In the genomic region with DNA sequence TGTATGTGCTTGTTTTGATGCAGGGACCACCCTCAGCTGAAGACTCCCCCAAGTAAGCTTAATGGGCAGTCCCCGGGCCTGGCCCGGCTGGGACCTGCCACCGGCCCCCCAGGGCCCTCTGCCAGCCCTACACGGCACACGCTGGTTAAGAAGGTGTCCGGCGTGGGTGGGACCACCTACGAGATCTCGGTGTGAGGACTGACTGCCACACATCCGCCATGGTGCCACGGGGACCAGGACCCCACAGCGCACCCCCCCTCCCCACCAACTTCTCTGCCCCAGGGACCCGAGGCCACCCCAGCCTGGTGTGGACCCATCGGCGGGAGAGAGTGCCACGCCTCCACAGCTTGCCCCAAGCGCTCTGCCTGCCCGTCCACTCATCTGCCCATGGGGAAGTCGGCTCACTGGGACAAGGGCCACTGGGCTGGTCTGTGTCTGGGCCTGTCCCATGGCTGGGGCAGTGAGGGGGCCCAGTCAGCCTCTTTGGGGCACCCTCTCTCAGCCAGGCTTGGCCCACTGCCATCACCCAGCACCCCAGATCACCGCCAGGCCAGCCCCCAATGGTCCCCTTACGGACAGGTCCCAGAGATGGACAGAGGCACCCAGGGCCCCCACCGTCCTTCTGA, we compare ENCODE assay signal across 31 cellular contexts. TPM values are rescaled to one million over a fixed set of nuclear protein-coding genes. Genes with fewer than 3 reads are reported as not detected.
"Had no signal": no experiment of that assay in that cellular context is flagged by ENCODE, and none has a peak within 500 bp of the region (broad histone marks: within the 10 kb centered on the region; RNA-seq: fewer than 3 reads in every experiment).

No MANE protein-coding gene starts in this region.

- H3K9me3 Mint-ChIP-seq: memory B cell; naive thymus-derived CD4-positive, alpha-beta T cell; natural killer cell treated with Interleukin-12 subunit alpha and Interleukin-12 subunit beta and Interleukin-15 and Interleukin-18, amount 100 ng/mL, for 72 hours; stimulated activated naive CD8-positive, alpha-beta T cell treated with anti-CD3 and anti-CD28 coated beads, Interleukin-15, Interleukin-2, amounts not matched to agents 100 ng/mL and 50 ng/mL, for 24 hours had no signal

- H3K36me3 ChIP-seq: pancreas, prostate gland, thoracic aorta, uterus had no signal

- H3K9me3 ChIP-seq: mucosa of descending colon, pancreas, prostate gland, suprapubic skin, thoracic aorta, tibial artery, upper lobe of left lung, uterus had no signal

- H3K27ac ChIP-seq: pancreas, prostate gland, skin epidermis, suprapubic skin, thoracic aorta, tibial artery, upper lobe of left lung, uterus had no signal

- H3K27ac Mint-ChIP-seq: memory B cell; naive thymus-derived CD4-positive, alpha-beta T cell; natural killer cell treated with Interleukin-12 subunit alpha and Interleukin-12 subunit beta and Interleukin-15 and Interleukin-18, amount 100 ng/mL, for 72 hours; stimulated activated naive CD8-positive, alpha-beta T cell treated with anti-CD3 and anti-CD28 coated beads, Interleukin-15, Interleukin-2, amounts not matched to agents 100 ng/mL and 50 ng/mL, for 24 hours had no signal

- H3K4me3 Mint-ChIP-seq: memory B cell; naive thymus-derived CD4-positive, alpha-beta T cell; natural killer cell treated with Interleukin-12 subunit alpha and Interleukin-12 subunit beta and Interleukin-15 and Interleukin-18, amount 100 ng/mL, for 72 hours; stimulated activated naive CD8-positive, alpha-beta T cell treated with anti-CD3 and anti-CD28 coated beads, Interleukin-15, Interleukin-2, amounts not matched to agents 100 ng/mL and 50 ng/mL, for 24 hours had no signal

- H3K4me3 ChIP-seq: mucosa of descending colon, pancreas, prostate gland, skin epidermis, suprapubic skin, thoracic aorta, tibial artery, upper lobe of left lung, uterus had no signal

- H3K36me3 Mint-ChIP-seq: naive thymus-derived CD4-positive, alpha-beta T cell; natural killer cell treated with Interleukin-12 subunit alpha and Interleukin-12 subunit beta and Interleukin-15 and Interleukin-18, amount 100 ng/mL, for 72 hours had no signal

- H3K4me1 ChIP-seq: pancreas, prostate gland, suprapubic skin, tibial artery, upper lobe of left lung, uterus had no signal

- ATAC-seq: left cardiac atrium; left lobe of liver; mucosa of descending colon; naive thymus-derived CD4-positive, alpha-beta T cell; natural killer cell treated with Interleukin-12 subunit alpha and Interleukin-12 subunit beta and Interleukin-15 and Interleukin-18, amount 100 ng/mL, for 72 hours; pancreas; right cardiac atrium; sciatic nerve had no signal

- H3K27me3 Mint-ChIP-seq: memory B cell; naive thymus-derived CD4-positive, alpha-beta T cell; natural killer cell treated with Interleukin-12 subunit alpha and Interleukin-12 subunit beta and Interleukin-15 and Interleukin-18, amount 100 ng/mL, for 72 hours; stimulated activated naive CD8-positive, alpha-beta T cell treated with anti-CD3 and anti-CD28 coated beads, Interleukin-15, Interleukin-2, amounts not matched to agents 100 ng/mL and 50 ng/mL, for 24 hours had no signal

- H3K4me1 Mint-ChIP-seq: memory B cell; naive thymus-derived CD4-positive, alpha-beta T cell had no signal

- DNase-seq: hippocampal formation; kidney glomerular epithelial cell; left cardiac atrium; midbrain; mucosa of descending colon; naive thymus-derived CD4-positive, alpha-beta T cell; nucleus accumbens; pancreas; posterior cingulate gyrus; retina; right cardiac atrium; stimulated activated CD4-positive, alpha-beta T cell treated with anti-CD3 and anti-CD28 coated beads, Interleukin-12 subunit alpha, Interleukin-12 subunit beta, amount 100 ng/mL, for 4 hours; stimulated activated CD4-positive, alpha-beta T cell treated with anti-CD3 and anti-CD28 coated beads, Interleukin-15, amount 100 ng/mL, for 24 hours; stimulated activated CD4-positive, alpha-beta T cell treated with anti-CD3 and anti-CD28 coated beads, Interleukin-2, amount 100 ng/mL, for 24 hours; stimulated activated CD4-positive, alpha-beta T cell treated with anti-CD3 and anti-CD28 coated beads, Interleukin-4, amount 100 ng/mL, for 1 hour; stimulated activated naive CD4-positive, alpha-beta T cell; tibial artery; uterus had no signal

- H3K27me3 ChIP-seq: pancreas, suprapubic skin, tibial artery, upper lobe of left lung, uterus had no signal

RNA-seq across cellular contexts. Expression of gene CCDC188, which starts 5.5 kb away (rescaled TPM):
- total RNA-seq: left lobe of liver; liver; naive thymus-derived CD4-positive, alpha-beta T cell; thoracic aorta had no signal
- polyA plus RNA-seq: keratinocyte; liver; naive thymus-derived CD4-positive, alpha-beta T cell; neural cell had no signal
